Comparison of ENCODE assay signal across 20 cellular contexts in genomic region chr7:3436112-3436511, GRCh38.
DNase-seq lines count a peak whose midpoint lies in the region; ATAC-seq and TF ChIP-seq lines count a peak whose summit lies in the region.
"Had no signal": no experiment of that assay in that cellular context is flagged by ENCODE, and none has a peak within 500 bp of the region (broad histone marks: within the 10 kb centered on the region; RNA-seq: fewer than 3 reads in every experiment).

No MANE protein-coding gene starts in this region.

- H3K9me3 Mint-ChIP-seq in Calu3 (ENCODE audit: low read depth, unreplicated experiment) (no peaks in the 10 kb centered on the region), osteocyte (ENCODE audit: unreplicated experiment) (no peaks in the 10 kb centered on the region)
- H3K9me3 Mint-ChIP-seq: CD8-positive, alpha-beta T cell had no signal

- H3K4me2 ChIP-seq in mammary epithelial cell (ENCODE audit: insufficient read depth, low read depth, low read length): peak overlapping the region; percentile 77

- no peaks in the 10 kb centered on the region for H3K79me2 ChIP-seq in mammary epithelial cell (ENCODE audit: insufficient read depth, low read length)

- H3K27me3 Mint-ChIP-seq in Calu3 (ENCODE audit: unreplicated experiment) (no peaks in the 10 kb centered on the region), osteocyte (ENCODE audit: unreplicated experiment) (no peaks in the 10 kb centered on the region)

- POLR2A ChIA-PET in Panc1 (lab: Charles Lee): interaction anchor here (1.0 kb wide), 1 partner anchor 12 kb away, joined by 4 read pairs; no protein-coding TSS in a partner anchor

- dilution Hi-C loops in mammary epithelial cell (cut with HindIII; ENCODE audit: low sequenced_read_pairs): no loop called here

- H3K27ac ChIP-seq in Panc1 (ENCODE audit: low read length) (peak overlapping the region; percentile 89; the same call in 1 of the 2 replicates), mammary epithelial cell (ENCODE audit: insufficient read depth, low read depth, low read length) (peak overlapping the region; percentile 12)

- H3K9me3 ChIP-seq in Panc1 (ENCODE audit: control insufficient read depth, insufficient read depth, low read depth, low read length): no peaks in the 10 kb centered on the region
- H3K9me3 ChIP-seq in mammary epithelial cell (replicated peaks; ENCODE audit: insufficient read depth, low read length): no peaks in the 10 kb centered on the region
- H3K9me3 ChIP-seq: MG63 had no signal

- H3K4me1 Mint-ChIP-seq in Calu3 (ENCODE audit: low read depth, unreplicated experiment) (peaks cover 60% of the 10 kb centered on the region), osteocyte (ENCODE audit: unreplicated experiment) (peaks cover 64% of the 10 kb centered on the region)

- 63% methylated on average over 2 of the region's 2 CpGs for WGBS in mammary epithelial cell (ENCODE audit: low coverage, missing lambda C conversion rate)

- no peak overlapping the region for H3K9ac ChIP-seq in mammary epithelial cell (ENCODE audit: insufficient read depth, low read length)

- CTCF ChIA-PET in Calu3 (lab: Charles Lee) (interaction anchor here (0.6 kb wide), 1 partner anchor 145 kb away, joined by 4 read pairs; no protein-coding TSS in a partner anchor), Panc1 (lab: Charles Lee) (interaction anchor here (0.6 to 1.0 kb wide), 2 partner anchors 15 to 541 kb away, joined by 3 read pairs; no protein-coding TSS in a partner anchor), mammary epithelial cell (lab: Charles Lee; ENCODE audit: low non-redundant PET) (no interaction called here)

- no peaks in the 10 kb centered on the region for H4K20me1 ChIP-seq in mammary epithelial cell (ENCODE audit: insufficient read depth, low read length)

- in situ Hi-C loops in Panc1 (cut with HindIII; ENCODE audit: low pct_unique_long_range_greater_than_20kb, low sequenced_read_pairs) (no loop called here), mammary epithelial cell (cut with MboI; ENCODE audit: low sequenced_read_pairs in 2 of 2) (no loop called here)

- peaks cover 67% of the 10 kb centered on the region for H3K4me1 ChIP-seq in Panc1 (ENCODE audit: control insufficient read depth, insufficient read depth, low read length)
- peaks cover 12% of the 10 kb centered on the region for H3K4me1 ChIP-seq in mammary epithelial cell (ENCODE audit: insufficient read depth, low read length)

- intact Hi-C loops in Calu3 (cut with micrococcal nuclease; ENCODE audit: unreplicated experiment): no loop called here
- intact Hi-C loops in Panc1 (cut with micrococcal nuclease; ENCODE audit: unreplicated experiment): loop anchor here (10.0 kb wide), 1 partner anchor 131 kb away; the partner anchor contains the start of gene SDK1
- intact Hi-C loops in mammary epithelial cell (cut with micrococcal nuclease): no loop called here

- no peaks in the 10 kb centered on the region for H3K27me3 ChIP-seq in Panc1 (ENCODE audit: control insufficient read depth, insufficient read depth, low read length)
- H3K27me3 ChIP-seq in mammary epithelial cell (ENCODE audit: insufficient read depth, low read length): no peaks in the 10 kb centered on the region
- H3K27me3 ChIP-seq: MG63 had no signal

- no peaks in the 10 kb centered on the region for H3K36me3 ChIP-seq in Panc1 (ENCODE audit: control insufficient read depth, insufficient read depth, low read length)
- H3K36me3 ChIP-seq in mammary epithelial cell (ENCODE audit: insufficient read depth, low read length): no peaks in the 10 kb centered on the region
- H3K36me3 ChIP-seq: MG63 had no signal

- H3K4me3 ChIP-seq in Panc1 (ENCODE audit: low read depth in 2 of 2, low read length in 2 of 2) (no peak overlapping the region), mammary epithelial cell (replicated peaks in 1 of 3; ENCODE audit: insufficient read depth in 1 of 3, low read depth in 2 of 3, low read length in 3 of 3) (no peak overlapping the region)
- H3K4me3 ChIP-seq: MG63 had no signal

- no peak for ATAC-seq in Panc1
- no peak for ATAC-seq in HG02981 (IDR thresholded peaks at IDR 0.05; ENCODE audit: unreplicated experiment)
- ATAC-seq: CD8-positive, alpha-beta T cell had no signal

- H3K4me3 Mint-ChIP-seq in Calu3 (ENCODE audit: low read depth, unreplicated experiment) (peak overlapping the region; percentile 17), osteocyte (ENCODE audit: unreplicated experiment) (peak overlapping the region; percentile 31)
- H3K4me3 Mint-ChIP-seq: CD8-positive, alpha-beta T cell had no signal

- TF ChIP-seq CTCF in Calu3 (IDR thresholded peaks at IDR 0.05; ENCODE audit: unreplicated experiment) (no peak), Panc1 (IDR thresholded peaks at IDR 0.05) (no peak), mammary epithelial cell (conservative IDR thresholded peaks at IDR 0.05 in 1 of 2, IDR thresholded peaks at IDR 0.05 in 1 of 2; ENCODE audit: extremely low read depth in 1 of 2, insufficient read depth in 1 of 2, low read depth in 1 of 2, low read length in 2 of 2) (no peak), osteocyte (IDR thresholded peaks at IDR 0.05) (no peak)

- H2AFZ ChIP-seq in mammary epithelial cell (ENCODE audit: low read depth, low read length): no peak overlapping the region

- H3K36me3 Mint-ChIP-seq in Calu3 (ENCODE audit: insufficient read depth, unreplicated experiment) (peaks cover 5% of the 10 kb centered on the region), osteocyte (ENCODE audit: unreplicated experiment) (no peaks in the 10 kb centered on the region)
- H3K36me3 Mint-ChIP-seq: CD8-positive, alpha-beta T cell had no signal

- DNase-seq in Calu3 (no peak), Panc1 (ENCODE audit: low read depth, low spot score) (no peak), mammary epithelial cell (no peak), osteocyte (ENCODE audit: extremely low spot score, unreplicated experiment) (no peak), kidney glomerular epithelial cell (lab: John Stamatoyannopoulos, UW) (no peak), T-helper 9 cell (no peak)
- DNase-seq: ACHN; C1 segment of cervical spinal cord; CD8-positive, alpha-beta T cell; DMS153; Kasumi-1; MG63; NCI-H1048; NCI-H1417 treated with DMSO at 0.1 percent for 48 hours; NCI-H187; NCI-H446; NCI-H526 treated with DMSO at 0.1 percent for 48 hours; RPMI8226; SIG-M5 had no signal

- BruUV-seq in Calu3 (replicated peaks; lab: Mats Ljungman, UMichigan) (no TSS peak), Panc1 (replicated peaks; lab: Mats Ljungman, UMichigan) (no TSS peak), mammary epithelial cell (replicated peaks; lab: Mats Ljungman, UMichigan) (no TSS peak)

- H3K27ac Mint-ChIP-seq in Calu3 (ENCODE audit: unreplicated experiment) (peak overlapping the region; percentile 73), osteocyte (ENCODE audit: unreplicated experiment) (peak overlapping the region; percentile 79)
- H3K27ac Mint-ChIP-seq: CD8-positive, alpha-beta T cell had no signal
